29 cellular contexts compared by ENCODE assay signal in the genomic region with DNA sequence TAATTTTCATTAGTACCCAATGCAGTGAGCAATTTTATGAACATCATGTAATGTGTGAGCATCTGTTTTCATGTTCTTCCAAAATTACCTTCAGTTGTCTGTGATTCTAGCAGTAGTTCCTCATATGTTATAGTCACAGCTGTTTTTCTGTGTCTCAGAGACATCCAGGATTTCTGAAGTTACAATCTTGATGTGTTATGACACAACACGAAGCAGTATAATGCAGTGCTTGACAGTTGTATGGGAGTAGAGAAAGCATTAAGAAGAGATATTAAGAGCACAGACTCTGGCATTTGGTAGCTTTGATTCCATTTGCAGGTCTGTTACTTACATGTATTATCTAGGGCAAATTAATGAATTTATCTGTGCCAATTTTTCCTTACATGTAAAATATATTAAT.
DNase-seq lines count a peak whose midpoint lies in the region; ATAC-seq, FAIRE-seq and TF ChIP-seq lines count a peak whose summit lies in the region.
"Had no signal": no experiment of that assay in that cellular context is flagged by ENCODE, and none has a peak within 500 bp of the region (broad histone marks: within the 10 kb centered on the region; RNA-seq: fewer than 3 reads in every experiment).

No MANE protein-coding gene starts in this region.

- no peak overlapping the region for H3K4me3 ChIP-seq in neural cell (ENCODE audit: low read length)
- H3K4me3 ChIP-seq: A549; BLaER1; BLaER1 treated with 17β-estradiol and CSF1 and Interleukin-3, amounts not matched to agents 10 nM and 100 nM had no signal

- no peaks in the 10 kb centered on the region for H4K20me1 ChIP-seq in neural cell (ENCODE audit: insufficient read depth)
- H4K20me1 ChIP-seq: BLaER1; BLaER1 treated with 17β-estradiol and CSF1 and Interleukin-3, amounts not matched to agents 10 nM and 100 nM had no signal

- TF ChIP-seq CTCF in D721Med (IDR thresholded peaks at IDR 0.05; ENCODE audit: insufficient read depth, missing control alignments) (no peak), neural cell (IDR thresholded peaks at IDR 0.05; ENCODE audit: poor library complexity, severe bottlenecking) (no peak)

- peak; percentile 99 for TF ChIP-seq EP300 in neural cell (conservative IDR thresholded peaks at IDR 0.05; ENCODE audit: poor library complexity, severe bottlenecking)

- no peaks in the 10 kb centered on the region for H3K9me2 ChIP-seq in neural cell (ENCODE audit: insufficient read depth, low read length)

- FAIRE-seq in D721Med (lab: Jason Lieb, UNC), result peak; percentile 56
- FAIRE-seq: A549 had no signal

- no peak overlapping the region for H3K9ac ChIP-seq in neural cell (ENCODE audit: low read length)
- H3K9ac ChIP-seq: BLaER1; BLaER1 treated with 17β-estradiol and CSF1 and Interleukin-3, amounts not matched to agents 10 nM and 100 nM had no signal

- no peaks in the 10 kb centered on the region for H3K79me2 ChIP-seq in neural cell (replicated peaks; ENCODE audit: insufficient read depth, low read length)

- H3K4me2 ChIP-seq in neural cell (ENCODE audit: low read length), result no peak overlapping the region
- H3K4me2 ChIP-seq: A549; BLaER1; BLaER1 treated with 17β-estradiol and CSF1 and Interleukin-3, amounts not matched to agents 10 nM and 100 nM had no signal

- no peaks in the 10 kb centered on the region for H3K36me3 ChIP-seq in neural cell (ENCODE audit: insufficient read depth, low read length)
- H3K36me3 ChIP-seq: BE2C; BLaER1; BLaER1 treated with 17β-estradiol and CSF1 and Interleukin-3, amounts not matched to agents 10 nM and 100 nM had no signal

- DNase-seq in D721Med (ENCODE audit: insufficient read length, low spot score) (no peak), NCI-H1092 treated with DMSO at 0.1 percent for 48 hours (lab: John Stamatoyannopoulos, UW) (no peak)
- DNase-seq: 8988T; ACHN; AML-193; BE2C; C1 segment of cervical spinal cord; Caco-2; Calu3; CD4-positive, alpha-beta memory T cell; CD4-positive, alpha-beta T cell; CD4-positive, CD25-positive, alpha-beta regulatory T cell; CD8-positive, alpha-beta memory T cell; CD8-positive, alpha-beta T cell; COR-L47; DMS 273 treated with DMSO at 0.1 percent for 48 hours; DMS153; DMS53; DMS79; DMS79 treated with DMSO at 0.1 percent for 48 hours; DND-41; EL had no signal

- peak; percentile 25 for TF ChIP-seq RAD21 in neural cell (conservative IDR thresholded peaks at IDR 0.05)

- no peak overlapping the region for H2AFZ ChIP-seq in neural cell (ENCODE audit: low read depth, low read length)

- H3K27ac ChIP-seq in neural cell (ENCODE audit: low read length), result no peak overlapping the region
- H3K27ac ChIP-seq: 22Rv1; A549; BLaER1; BLaER1 treated with 17β-estradiol and CSF1 and Interleukin-3, amounts not matched to agents 10 nM and 100 nM; C4-2B had no signal

- no peaks in the 10 kb centered on the region for H3K27me3 ChIP-seq in neural cell (ENCODE audit: insufficient read depth, low read depth, low read length)
- H3K27me3 ChIP-seq: BE2C; BLaER1; BLaER1 treated with 17β-estradiol and CSF1 and Interleukin-3, amounts not matched to agents 10 nM and 100 nM had no signal

- no peaks in the 10 kb centered on the region for H3F3A ChIP-seq in neural cell (ENCODE audit: insufficient read depth, low read length, poor library complexity, severe bottlenecking)

- ATAC-seq in HG03135 (IDR thresholded peaks at IDR 0.05; ENCODE audit: unreplicated experiment), result no peak
- ATAC-seq: A549; CD8-positive, alpha-beta T cell had no signal

- H3K9me3 ChIP-seq in neural cell (ENCODE audit: low read length), result no peaks in the 10 kb centered on the region
- H3K9me3 ChIP-seq: A549; BE2C; BLaER1; BLaER1 treated with 17β-estradiol and CSF1 and Interleukin-3, amounts not matched to agents 10 nM and 100 nM; Caco-2 had no signal

TF ChIP-seq in neural cell, 6 proteins besides CTCF, POLR2A, EP300 and RAD21:
- no peak for TF ChIP-seq MXI1 (conservative IDR thresholded peaks at IDR 0.05; ENCODE audit: poor library complexity, severe bottlenecking)
- no peak for TF ChIP-seq TAF1 (IDR thresholded peaks at IDR 0.05; ENCODE audit: low read depth)
- peak; percentile 96 for TF ChIP-seq POLR2AphosphoS5 (IDR thresholded peaks at IDR 0.05)
- peak; percentile 79 for TF ChIP-seq REST (IDR thresholded peaks at IDR 0.05; ENCODE audit: borderline replicate concordance)
